ENCODE assay signal across 8 cellular contexts in the genomic region with DNA sequence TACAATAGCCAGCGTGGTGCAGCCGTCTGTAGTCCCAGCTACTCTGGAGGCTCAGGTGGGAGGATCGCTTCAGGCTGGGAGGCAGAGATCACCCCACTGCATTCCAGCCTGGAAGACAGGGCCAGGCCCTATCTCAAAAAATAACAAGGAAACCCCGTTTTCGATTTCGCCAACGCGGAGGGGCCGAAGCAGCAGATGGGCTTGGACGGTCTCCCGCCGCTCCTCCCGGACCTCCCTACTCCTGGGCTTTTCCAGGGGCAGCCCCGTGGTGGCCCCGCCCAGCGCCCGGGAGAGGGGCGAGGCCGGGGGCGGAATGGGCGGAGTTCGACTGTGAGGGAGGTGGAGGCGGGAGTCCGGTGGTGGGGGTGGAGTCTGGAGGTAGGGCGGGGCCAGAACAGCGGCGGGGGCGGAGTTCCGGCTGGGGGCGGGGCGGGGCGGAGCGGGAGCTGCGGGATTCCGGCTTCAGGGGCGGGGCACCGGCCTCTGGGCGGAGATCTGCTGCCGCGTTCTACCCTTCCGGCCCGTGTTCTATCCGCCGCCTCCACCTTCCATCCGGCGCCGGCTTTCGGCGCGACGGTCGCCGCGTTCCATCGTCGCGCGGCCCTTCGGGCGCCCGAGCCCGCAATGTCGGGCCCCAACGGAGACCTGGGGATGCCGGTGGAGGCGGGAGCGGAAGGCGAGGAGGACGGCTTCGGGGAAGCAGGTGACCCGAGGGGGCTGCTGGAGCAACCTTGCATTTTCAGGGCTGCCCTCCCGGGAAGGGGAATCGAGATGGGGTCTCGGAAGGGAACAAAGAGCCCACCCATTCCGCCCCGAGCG. TPM values are rescaled to one million over a fixed set of nuclear protein-coding genes. Genes with fewer than 3 reads are reported as not detected.
A peak's percentile ranks its signal among the peaks of the same experiment; 100 is the strongest.
DNase-seq lines count a peak whose midpoint lies in the region.

A gene with protein sequence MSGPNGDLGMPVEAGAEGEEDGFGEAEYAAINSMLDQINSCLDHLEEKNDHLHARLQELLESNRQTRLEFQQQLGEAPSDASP (plus strand): TSS at position 482 of the 819 bp plus-strand sequence. CDS start 143 bp downstream, at position 625.

- no peak within 1 kb of the TSS for H4K8ac ChIP-seq in neuronal stem cell (ENCODE audit: low read depth, low read length)

- peak within 1 kb of the TSS; percentile 72 for H2BK120ac ChIP-seq in neuronal stem cell (ENCODE audit: low read depth, low read length)

- no peak within 1 kb of the TSS for H4K91ac ChIP-seq in neuronal stem cell (ENCODE audit: low read depth, low read length, poor library complexity)

- no peaks in the 10 kb centered on the region for H3K9me3 ChIP-seq in neuronal stem cell (replicated peaks in 1 of 2; ENCODE audit: control insufficient read depth in 2 of 2, insufficient read depth in 1 of 2, low read depth in 1 of 2, low read length in 2 of 2)
- no peaks in the 10 kb centered on the region for H3K9me3 ChIP-seq in subcutaneous abdominal adipose tissue (ENCODE audit: control insufficient read depth in 5 of 5, low read length in 5 of 5)

- peak within 1 kb of the TSS; percentile 95 for H2AK5ac ChIP-seq in neuronal stem cell (ENCODE audit: low read depth, low read length)

- DNase-seq in ELF-1 (ENCODE audit: low read depth, low spot score) (peak; percentile 97), HCEC 1CT (peak; percentile 87), NAMALWA (ENCODE audit: low spot score) (peak; percentile 89), SK-MEL-5 (ENCODE audit: low read depth, low spot score) (peak; percentile 93), foreskin melanocyte (peak; percentile 70), neuronal stem cell (ENCODE audit: low spot score) (peak; percentile 95)
- DNase-seq in activated naive CD4-positive, alpha-beta T cell treated with Interleukin-2 at 50 U/mL for 16 hours = peak; percentile 94

- H3K27ac ChIP-seq in neuronal stem cell (replicated peaks; ENCODE audit: low read length) (peak within 1 kb of the TSS; percentile 67), subcutaneous abdominal adipose tissue (ENCODE audit: low read depth, low read length) (no peak within 1 kb of the TSS)

- H3K36me3 ChIP-seq in neuronal stem cell (replicated peaks in 1 of 2; ENCODE audit: control insufficient read depth in 2 of 2, insufficient read depth in 2 of 2, low read length in 2 of 2) (peaks cover 24 to 30% of the 10 kb centered on the region in 2 donors), subcutaneous abdominal adipose tissue (ENCODE audit: control insufficient read depth in 5 of 5, insufficient read depth in 5 of 5, low read length in 5 of 5) (peaks cover 0 to 26% (median 19%) of the 10 kb centered on the region in 5 donors)

- peak within 1 kb of the TSS; percentile 98 for H3K14ac ChIP-seq in neuronal stem cell (ENCODE audit: low read length)

- H3K27me3 ChIP-seq in neuronal stem cell (ENCODE audit: control insufficient read depth in 3 of 3, insufficient read depth in 3 of 3, low read depth in 1 of 3, low read length in 3 of 3) = no peaks in the 10 kb centered on the region
- H3K27me3 ChIP-seq in subcutaneous abdominal adipose tissue (ENCODE audit: control insufficient read depth in 5 of 5, insufficient read depth in 4 of 5, low read length in 5 of 5) = no peaks in the 10 kb centered on the region

- H2BK15ac ChIP-seq in neuronal stem cell (ENCODE audit: low read length) = peak within 1 kb of the TSS; percentile 94

- peak within 1 kb of the TSS; percentile 89 for H3K4me2 ChIP-seq in neuronal stem cell (ENCODE audit: insufficient read depth, low read length, poor library complexity, severe bottlenecking)

- H3K18ac ChIP-seq in neuronal stem cell (ENCODE audit: low read length) = peak within 1 kb of the TSS; percentile 98

- H2BK5ac ChIP-seq in neuronal stem cell (ENCODE audit: low read length) = peak within 1 kb of the TSS; percentile 75

- peaks cover 4 to 16% of the 10 kb centered on the region in 2 donors for H3K4me1 ChIP-seq in neuronal stem cell (ENCODE audit: control insufficient read depth in 2 of 2, insufficient read depth in 1 of 2, low read depth in 1 of 2, low read length in 2 of 2)
- peaks cover 4 to 29% (median 25%) of the 10 kb centered on the region in 5 donors for H3K4me1 ChIP-seq in subcutaneous abdominal adipose tissue (ENCODE audit: control insufficient read depth in 5 of 5, insufficient read depth in 5 of 5, low read length in 5 of 5)

- peak within 1 kb of the TSS; percentile 97 for H2AFZ ChIP-seq in neuronal stem cell (ENCODE audit: low read length)

- H2BK12ac ChIP-seq in neuronal stem cell (ENCODE audit: low read length) = peak within 1 kb of the TSS; percentile 41

- no CpG with 5 or more reads among the region's 77 CpGs for WGBS in neuronal stem cell (ENCODE audit: extremely low coverage in 2 of 2, insufficient read length in 2 of 2, insufficient replicate concordance in 1 of 2), 2 donors

- peak within 1 kb of the TSS; percentile 97 for H3K9ac ChIP-seq in neuronal stem cell (ENCODE audit: low read depth, low read length, poor library complexity)
- peak within 1 kb of the TSS in 4 of 5 donors; percentile 69 to 84 (median 73) for H3K9ac ChIP-seq in subcutaneous abdominal adipose tissue (ENCODE audit: low read length in 5 of 5)

- in situ Hi-C loops in SK-MEL-5 (cut with HindIII; ENCODE audit: low pct_unique_long_range_greater_than_20kb, low sequenced_read_pairs) = no loop called here

- peak within 1 kb of the TSS; percentile 100 for H3K23ac ChIP-seq in neuronal stem cell (ENCODE audit: low read depth, low read length, poor library complexity)

- H3K4me3 ChIP-seq in neuronal stem cell (ENCODE audit: low read length in 2 of 2) (peak within 1 kb of the TSS; percentile 87 to 93), subcutaneous abdominal adipose tissue (ENCODE audit: low read depth in 1 of 5, low read length in 5 of 5) (peak within 1 kb of the TSS; percentile 75 to 86 (median 82))

- H3K79me1 ChIP-seq in neuronal stem cell (ENCODE audit: low read depth, low read length) = peaks cover 12% of the 10 kb centered on the region

- H3K4ac ChIP-seq in neuronal stem cell (ENCODE audit: low read length) = peak within 1 kb of the TSS; percentile 46

RNA-seq across cellular contexts. Expression of the gene that starts here (rescaled TPM):
- 102 and 133 TPM in 2 replicates for total RNA-seq in SK-MEL-5 (2014; rRNA removed; shearing (Covaris generic))
- 161 and 300 TPM in 2 replicates for polyA plus RNA-seq in SK-MEL-5 (2015; cell fraction: cytosol; rRNA removed)
- 36.6 and 40.7 TPM in 2 replicates for polyA plus RNA-seq in SK-MEL-5 (2015; cell fraction: nucleus; rRNA removed)
- 95.6 TPM for polyA plus RNA-seq in neuronal stem cell (2013, experiment 1 of 2)
- polyA plus RNA-seq in neuronal stem cell (2013, experiment 2 of 2) = 101 TPM
